In genomic region chr17:37097162-37097561, GRCh38 we compare ENCODE assay signal across 17 cellular contexts.
DNase-seq lines count a peak whose midpoint lies in the region; ATAC-seq and TF ChIP-seq lines count a peak whose summit lies in the region.
"Had no signal": no experiment of that assay in that cellular context is flagged by ENCODE, and none has a peak within 500 bp of the region (broad histone marks: within the 10 kb centered on the region; RNA-seq: fewer than 3 reads in every experiment).

No MANE protein-coding gene starts in this region.

- CTCF ChIA-PET in activated CD4-positive, alpha-beta memory T cell treated with anti-CD3 and anti-CD28 coated beads, Interleukin-2, amount 10 ng/mL, durations not matched to agents 7 days and 5 days (lab: Charles Lee), result no interaction called here
- CTCF ChIA-PET in activated CD4-positive, alpha-beta memory T cell treated with anti-CD3 and anti-CD28 coated beads for 36 hours (lab: Charles Lee), result no interaction called here

- peaks cover 5% of the 10 kb centered on the region; the same call in 1 of the 2 replicates for H3K4me1 ChIP-seq in BE2C

- no peaks in the 10 kb centered on the region for H3K9me3 Mint-ChIP-seq in activated CD4-positive, alpha-beta memory T cell treated with anti-CD3 and anti-CD28 coated beads, Interleukin-2, amount 10 ng/mL, durations not matched to agents 7 days and 5 days
- H3K9me3 Mint-ChIP-seq in activated CD4-positive, alpha-beta memory T cell treated with anti-CD3 and anti-CD28 coated beads for 36 hours, result no peaks in the 10 kb centered on the region
- no peaks in the 10 kb centered on the region for H3K9me3 Mint-ChIP-seq in stimulated activated effector memory CD8-positive, alpha-beta T cell treated with anti-CD3 and anti-CD28 coated beads, Interleukin-12 subunit alpha, Interleukin-12 subunit beta, amount 100 ng/mL, for 72 hours
- H3K9me3 Mint-ChIP-seq: CD4-positive, alpha-beta T cell; CD8-positive, alpha-beta T cell had no signal

- H3K36me3 Mint-ChIP-seq in activated CD4-positive, alpha-beta memory T cell treated with anti-CD3 and anti-CD28 coated beads, Interleukin-2, amount 10 ng/mL, durations not matched to agents 7 days and 5 days (ENCODE audit: low read depth), result peaks cover 36% of the 10 kb centered on the region
- H3K36me3 Mint-ChIP-seq in activated CD4-positive, alpha-beta memory T cell treated with anti-CD3 and anti-CD28 coated beads for 36 hours, result peaks cover 42% of the 10 kb centered on the region
- peaks cover 47% of the 10 kb centered on the region for H3K36me3 Mint-ChIP-seq in stimulated activated effector memory CD8-positive, alpha-beta T cell treated with anti-CD3 and anti-CD28 coated beads, Interleukin-12 subunit alpha, Interleukin-12 subunit beta, amount 100 ng/mL, for 72 hours

- no peaks in the 10 kb centered on the region for H3K27me3 Mint-ChIP-seq in activated CD4-positive, alpha-beta memory T cell treated with anti-CD3 and anti-CD28 coated beads, Interleukin-2, amount 10 ng/mL, durations not matched to agents 7 days and 5 days
- H3K27me3 Mint-ChIP-seq in activated CD4-positive, alpha-beta memory T cell treated with anti-CD3 and anti-CD28 coated beads for 36 hours, result no peaks in the 10 kb centered on the region
- H3K27me3 Mint-ChIP-seq: CD4-positive, alpha-beta T cell had no signal

- no peak for TF ChIP-seq CTCF in BE2C (IDR thresholded peaks at IDR 0.05; ENCODE audit: low read depth, low read length)
- TF ChIP-seq CTCF in VCaP (conservative IDR thresholded peaks at IDR 0.05), result no peak

- H3K4me1 Mint-ChIP-seq in activated CD4-positive, alpha-beta memory T cell treated with anti-CD3 and anti-CD28 coated beads, Interleukin-2, amount 10 ng/mL, durations not matched to agents 7 days and 5 days, result peaks cover 15% of the 10 kb centered on the region
- H3K4me1 Mint-ChIP-seq in activated CD4-positive, alpha-beta memory T cell treated with anti-CD3 and anti-CD28 coated beads for 36 hours (ENCODE audit: low read depth), result peaks cover 3% of the 10 kb centered on the region
- no peaks in the 10 kb centered on the region for H3K4me1 Mint-ChIP-seq in stimulated activated effector memory CD8-positive, alpha-beta T cell treated with anti-CD3 and anti-CD28 coated beads, Interleukin-12 subunit alpha, Interleukin-12 subunit beta, amount 100 ng/mL, for 72 hours

- H3K36me3 ChIP-seq in BE2C, result peaks cover 76% of the 10 kb centered on the region

- intact Hi-C loops in activated CD4-positive, alpha-beta memory T cell treated with anti-CD3 and anti-CD28 coated beads for 36 hours (cut with micrococcal nuclease), result no loop called here

- POLR2A ChIA-PET in activated CD4-positive, alpha-beta memory T cell treated with anti-CD3 and anti-CD28 coated beads, Interleukin-2, amount 10 ng/mL, durations not matched to agents 7 days and 5 days (lab: Charles Lee), result interaction anchor here (1.1 kb wide), 1 partner anchor 28 kb away, joined by 3 read pairs; no protein-coding TSS in a partner anchor
- POLR2A ChIA-PET in activated CD4-positive, alpha-beta memory T cell treated with anti-CD3 and anti-CD28 coated beads for 36 hours (lab: Charles Lee), result no interaction called here

- DNase-seq in activated CD4-positive, alpha-beta memory T cell treated with anti-CD3 and anti-CD28 coated beads, Interleukin-2, amount 10 ng/mL, durations not matched to agents 7 days and 5 days, result no peak
- DNase-seq in activated CD4-positive, alpha-beta memory T cell treated with anti-CD3 and anti-CD28 coated beads for 36 hours, result no peak
- DNase-seq in BE2C (peak; percentile 55), HUDEP-2 (lab: John Stamatoyannopoulos, UW; ENCODE audit: unreplicated experiment in 76 of 76) (no peak)
- no peak for DNase-seq in stimulated activated effector memory CD8-positive, alpha-beta T cell treated with anti-CD3 and anti-CD28 coated beads, Interleukin-12 subunit alpha, Interleukin-12 subunit beta, amount 100 ng/mL, for 72 hours (ENCODE audit: low spot score in 2 of 2)
- DNase-seq: 8988T; ACHN; Caco-2; Calu3; CD4-positive, alpha-beta T cell; CD8-positive, alpha-beta T cell; DMS79 treated with DMSO at 0.1 percent for 48 hours; GF-D8 had no signal

- no peaks in the 10 kb centered on the region for H3K9me3 ChIP-seq in BE2C
- H3K9me3 ChIP-seq: BLaER1 treated with 17β-estradiol and CSF1 and Interleukin-3, amounts not matched to agents 10 nM and 100 nM; Caco-2 had no signal

- H3K27ac ChIP-seq in VCaP, result peak overlapping the region; percentile 6; the same call in 1 of the 2 replicates
- H3K27ac ChIP-seq: C4-2B had no signal

- no peak overlapping the region for H3K4me3 ChIP-seq in BE2C (ENCODE audit: low read depth, low read length)
- H3K4me3 ChIP-seq: BLaER1 treated with 17β-estradiol and CSF1 and Interleukin-3, amounts not matched to agents 10 nM and 100 nM had no signal

- no peak overlapping the region for H3K4me3 Mint-ChIP-seq in activated CD4-positive, alpha-beta memory T cell treated with anti-CD3 and anti-CD28 coated beads, Interleukin-2, amount 10 ng/mL, durations not matched to agents 7 days and 5 days
- no peak overlapping the region for H3K4me3 Mint-ChIP-seq in activated CD4-positive, alpha-beta memory T cell treated with anti-CD3 and anti-CD28 coated beads for 36 hours
- H3K4me3 Mint-ChIP-seq in stimulated activated effector memory CD8-positive, alpha-beta T cell treated with anti-CD3 and anti-CD28 coated beads, Interleukin-12 subunit alpha, Interleukin-12 subunit beta, amount 100 ng/mL, for 72 hours, result no peak overlapping the region
- H3K4me3 Mint-ChIP-seq: CD4-positive, alpha-beta T cell; CD8-positive, alpha-beta T cell had no signal

- H3K27ac Mint-ChIP-seq in activated CD4-positive, alpha-beta memory T cell treated with anti-CD3 and anti-CD28 coated beads, Interleukin-2, amount 10 ng/mL, durations not matched to agents 7 days and 5 days, result peak overlapping the region; percentile 11
- H3K27ac Mint-ChIP-seq in activated CD4-positive, alpha-beta memory T cell treated with anti-CD3 and anti-CD28 coated beads for 36 hours, result no peak overlapping the region
- peak overlapping the region; percentile 26 for H3K27ac Mint-ChIP-seq in stimulated activated effector memory CD8-positive, alpha-beta T cell treated with anti-CD3 and anti-CD28 coated beads, Interleukin-12 subunit alpha, Interleukin-12 subunit beta, amount 100 ng/mL, for 72 hours
- H3K27ac Mint-ChIP-seq: CD4-positive, alpha-beta T cell; CD8-positive, alpha-beta T cell had no signal

- ATAC-seq in stimulated activated effector memory CD8-positive, alpha-beta T cell treated with anti-CD3 and anti-CD28 coated beads, Interleukin-12 subunit alpha, Interleukin-12 subunit beta, amount 100 ng/mL, for 72 hours, result no peak
- ATAC-seq in GM21526 (IDR thresholded peaks at IDR 0.05; ENCODE audit: low FRiP score, unreplicated experiment), result no peak
- ATAC-seq: CD8-positive, alpha-beta T cell had no signal

- H3K27me3 ChIP-seq in BE2C, result no peaks in the 10 kb centered on the region
- H3K27me3 ChIP-seq: BLaER1 treated with 17β-estradiol and CSF1 and Interleukin-3, amounts not matched to agents 10 nM and 100 nM had no signal
